19 cellular contexts compared by ENCODE assay signal in the genomic region with DNA sequence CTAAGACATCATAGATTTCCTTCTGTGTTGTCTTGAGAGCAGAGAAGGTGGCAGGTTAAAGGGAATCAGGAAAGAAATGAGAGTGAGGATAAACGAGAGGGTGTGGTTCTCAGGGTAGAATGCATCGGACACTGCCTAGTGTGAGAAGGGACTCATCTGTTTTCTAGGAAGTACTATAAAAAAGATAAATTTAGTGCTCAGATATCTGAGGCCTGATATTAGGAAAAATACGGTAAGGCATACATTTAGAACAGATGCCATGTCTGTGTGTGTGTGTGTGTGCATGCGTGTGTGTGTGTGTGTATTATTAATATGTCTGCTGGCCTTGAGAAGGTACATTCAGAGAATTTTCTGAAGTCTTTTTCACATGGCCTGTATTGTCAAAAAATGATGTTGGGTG.
"Had no signal": no experiment of that assay in that cellular context is flagged by ENCODE, and none has a peak within 500 bp of the region (broad histone marks: within the 10 kb centered on the region; RNA-seq: fewer than 3 reads in every experiment).

No MANE protein-coding gene starts in this region.

- H3K27ac ChIP-seq: body of pancreas, esophagus squamous epithelium, spleen, stomach, thoracic aorta, upper lobe of right lung had no signal

- DNase-seq: activated CD4-positive, alpha-beta T cell treated with anti-CD3 and anti-CD28 coated beads for 48 hours; activated CD8-positive, alpha-beta memory T cell treated with anti-CD3 and anti-CD28 coated beads, Interleukin-2, amount 50 U/mL, for 4 hours; activated CD8-positive, alpha-beta T cell treated with anti-CD3 and anti-CD28 coated beads, Interleukin-2, amount 10 ng/mL, durations not matched to agents 7 days and 5 days; activated gamma-delta T cell; activated T-cell treated with anti-CD3 and anti-CD28 coated beads, Interleukin-2, amount 50 U/mL, for 48 hours; body of pancreas; effector CD8-positive, alpha-beta T cell; esophagus squamous epithelium; hippocampal formation; kidney; left ventricle myocardium superior; mesenchymal stem cell; spleen; stomach; upper lobe of right lung had no signal

- H3K4me3 ChIP-seq: body of pancreas, esophagus squamous epithelium, spleen, stomach, thoracic aorta, upper lobe of right lung had no signal

- H3K4me3 Mint-ChIP-seq: activated CD8-positive, alpha-beta T cell treated with anti-CD3 and anti-CD28 coated beads, Interleukin-2, amount 10 ng/mL, durations not matched to agents 7 days and 5 days; natural killer cell treated with Interleukin-12 subunit alpha and Interleukin-12 subunit beta and Interleukin-15 and Interleukin-18, amount 100 ng/mL, for 72 hours had no signal

- H3K27ac Mint-ChIP-seq: activated CD8-positive, alpha-beta T cell treated with anti-CD3 and anti-CD28 coated beads, Interleukin-2, amount 10 ng/mL, durations not matched to agents 7 days and 5 days; natural killer cell treated with Interleukin-12 subunit alpha and Interleukin-12 subunit beta and Interleukin-15 and Interleukin-18, amount 100 ng/mL, for 72 hours had no signal

- H3K9me3 ChIP-seq: body of pancreas, esophagus squamous epithelium, stomach, upper lobe of right lung had no signal

- H3K4me1 ChIP-seq: body of pancreas, stomach, upper lobe of right lung had no signal

- H3K36me3 ChIP-seq: esophagus squamous epithelium, spleen, stomach, thoracic aorta, upper lobe of right lung had no signal

- H3K27me3 ChIP-seq: body of pancreas, esophagus squamous epithelium, spleen, stomach, upper lobe of right lung had no signal

- ATAC-seq: activated CD8-positive, alpha-beta T cell treated with anti-CD3 and anti-CD28 coated beads, Interleukin-2, amount 10 ng/mL, durations not matched to agents 7 days and 5 days; activated naive CD4-positive, alpha-beta T cell treated with anti-CD3 and anti-CD28 coated beads, Interleukin-2, amount 50 U/mL, for 72 hours; natural killer cell treated with Interleukin-12 subunit alpha and Interleukin-12 subunit beta and Interleukin-15 and Interleukin-18, amount 100 ng/mL, for 72 hours; sciatic nerve; upper lobe of right lung had no signal
